1 cellular context compared by ENCODE assay signal in genomic region chr1:28246427-28246832, GRCh38.
TF ChIP-seq lines count a peak whose summit lies in the region.

No MANE protein-coding gene starts in this region.

TF ChIP-seq in GM12878, 131 proteins besides CTCF, POLR2A, EP300 and RAD21 (continued from another document):
- TF ChIP-seq E4F1 (IDR thresholded peaks at IDR 0.05; ENCODE audit: borderline replicate concordance, partially characterized antibody): no peak
- no peak for TF ChIP-seq ZNF687 (IDR thresholded peaks at IDR 0.05)
- TF ChIP-seq FOXM1 (IDR thresholded peaks at IDR 0.05; ENCODE audit: low read depth, low read length): peak; percentile 38; the same call in 1 of the 2 replicates
- TF ChIP-seq NBN (IDR thresholded peaks at IDR 0.05): 0 out of 2 replicates have a peak, but pooled peaks have one; percentile 11
- peak; percentile 97 to 98 for TF ChIP-seq CEBPB (IDR thresholded peaks at IDR 0.05; ENCODE audit: borderline replicate concordance in 1 of 2, low read depth in 2 of 2, low read length in 2 of 2)
- TF ChIP-seq SIX5 (IDR thresholded peaks at IDR 0.05; ENCODE audit: low read depth, low read length, severe bottlenecking): peak; percentile 31
- TF ChIP-seq MLLT1 (IDR thresholded peaks at IDR 0.05): peak; percentile 70; the same call in 1 of the 2 replicates
- 0 out of 2 replicates have a peak, but pooled peaks have one; percentile 3 for TF ChIP-seq MEF2A (IDR thresholded peaks at IDR 0.05; ENCODE audit: insufficient read depth, low read depth, low read length)
- peak in 1 of 2 experiments; percentile 14; a peak in 1 of 4 replicates for TF ChIP-seq ETV6 (conservative IDR thresholded peaks at IDR 0.05 in 1 of 2, IDR thresholded peaks at IDR 0.05 in 1 of 2; ENCODE audit: borderline replicate concordance in 1 of 2, low read depth in 1 of 2)
TF ChIP-seq in GM12878: peak in this region for 11.
